In the genomic region with DNA sequence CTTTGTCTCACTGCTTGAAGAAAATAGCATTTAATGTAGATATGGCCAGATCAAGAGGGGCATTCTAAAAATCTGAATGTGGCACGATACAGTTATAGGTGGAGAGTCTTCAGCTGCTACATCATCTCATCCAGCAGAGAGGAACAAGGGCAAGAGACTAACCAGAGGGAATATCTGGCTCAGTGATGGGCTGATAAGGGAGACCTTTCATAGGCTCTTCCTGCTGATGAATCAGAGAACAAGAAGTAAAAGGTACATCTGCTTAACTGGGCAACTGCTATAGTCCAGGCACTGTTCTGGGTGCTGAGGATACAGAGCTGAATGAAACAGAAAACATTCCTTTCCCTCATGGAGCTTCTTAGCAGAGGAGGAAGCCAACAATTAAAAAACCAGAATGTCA, we compare ENCODE assay signal across 21 cellular contexts. TPM values are rescaled to one million over a fixed set of nuclear protein-coding genes. Genes with fewer than 3 reads are reported as not detected.
A peak's percentile ranks its signal among the peaks of the same experiment; 100 is the strongest.
DNase-seq lines count a peak whose midpoint lies in the region; ATAC-seq, FAIRE-seq and TF ChIP-seq lines count a peak whose summit lies in the region.
"Had no signal": no experiment of that assay in that cellular context is flagged by ENCODE, and none has a peak within 500 bp of the region (broad histone marks: within the 10 kb centered on the region; RNA-seq: fewer than 3 reads in every experiment).

No MANE protein-coding gene starts in this region.

- H3K4me3 Mint-ChIP-seq in activated CD8-positive, alpha-beta memory T cell treated with anti-CD3 and anti-CD28 coated beads, Interleukin-2, amount 10 ng/mL, durations not matched to agents 7 days and 5 days, result no peak overlapping the region
- H3K4me3 Mint-ChIP-seq in stimulated activated memory B cell treated with anti-CD40 and anti-IgM and Interleukin-4, amounts not matched to agents 10 μg/mL and 1 μg/mL and 100 μg/mL, for 72 hours, result no peak overlapping the region

- ATAC-seq in activated CD8-positive, alpha-beta memory T cell treated with anti-CD3 and anti-CD28 coated beads, Interleukin-2, amount 10 ng/mL, durations not matched to agents 7 days and 5 days, result no peak
- no peak for ATAC-seq in stimulated activated memory B cell treated with anti-CD40 and anti-IgM and Interleukin-4, amounts not matched to agents 10 μg/mL and 1 μg/mL and 100 μg/mL, for 72 hours
- ATAC-seq in GM21717 (IDR thresholded peaks at IDR 0.05; ENCODE audit: unreplicated experiment) (no peak), GM18520 (IDR thresholded peaks at IDR 0.05; ENCODE audit: unreplicated experiment) (no peak)
- ATAC-seq: right cardiac atrium had no signal

- H3K27me3 Mint-ChIP-seq in activated CD8-positive, alpha-beta memory T cell treated with anti-CD3 and anti-CD28 coated beads, Interleukin-2, amount 10 ng/mL, durations not matched to agents 7 days and 5 days, result no peaks in the 10 kb centered on the region
- no peaks in the 10 kb centered on the region for H3K27me3 Mint-ChIP-seq in stimulated activated memory B cell treated with anti-CD40 and anti-IgM and Interleukin-4, amounts not matched to agents 10 μg/mL and 1 μg/mL and 100 μg/mL, for 72 hours

- peaks cover 89% of the 10 kb centered on the region for H3K4me1 Mint-ChIP-seq in activated CD8-positive, alpha-beta memory T cell treated with anti-CD3 and anti-CD28 coated beads, Interleukin-2, amount 10 ng/mL, durations not matched to agents 7 days and 5 days
- peaks cover 74% of the 10 kb centered on the region for H3K4me1 Mint-ChIP-seq in stimulated activated memory B cell treated with anti-CD40 and anti-IgM and Interleukin-4, amounts not matched to agents 10 μg/mL and 1 μg/mL and 100 μg/mL, for 72 hours

- TF ChIP-seq CTCF in HEK293 (tag by site-specific recombination; IDR thresholded peaks at IDR 0.05) (no peak), bronchial epithelial cell (IDR thresholded peaks at IDR 0.05; ENCODE audit: insufficient read depth, low read length, severe bottlenecking) (no peak)

- H3K36me3 ChIP-seq in HEK293 (ENCODE audit: control insufficient read depth in 2 of 2, insufficient read depth in 1 of 2, low read length in 2 of 2) (no peaks in the 10 kb centered on the region), bronchial epithelial cell (ENCODE audit: control insufficient read depth, insufficient read depth, low read length) (no peaks in the 10 kb centered on the region)
- H3K36me3 ChIP-seq: esophagus squamous epithelium, ovary had no signal

- 0 out of 2 replicates have a peak, but pooled peaks cover 5% of the 10 kb centered on the region for H3K4me1 ChIP-seq in HEK293 (ENCODE audit: control insufficient read depth, insufficient read depth, low read length)

- H3K27ac Mint-ChIP-seq in activated CD8-positive, alpha-beta memory T cell treated with anti-CD3 and anti-CD28 coated beads, Interleukin-2, amount 10 ng/mL, durations not matched to agents 7 days and 5 days, result peak overlapping the region; percentile 77
- peak overlapping the region; percentile 15 for H3K27ac Mint-ChIP-seq in stimulated activated memory B cell treated with anti-CD40 and anti-IgM and Interleukin-4, amounts not matched to agents 10 μg/mL and 1 μg/mL and 100 μg/mL, for 72 hours

- H3K9me3 Mint-ChIP-seq in activated CD8-positive, alpha-beta memory T cell treated with anti-CD3 and anti-CD28 coated beads, Interleukin-2, amount 10 ng/mL, durations not matched to agents 7 days and 5 days (ENCODE audit: low read depth), result no peaks in the 10 kb centered on the region
- H3K9me3 Mint-ChIP-seq in stimulated activated memory B cell treated with anti-CD40 and anti-IgM and Interleukin-4, amounts not matched to agents 10 μg/mL and 1 μg/mL and 100 μg/mL, for 72 hours, result no peaks in the 10 kb centered on the region

- CTCF ChIA-PET in activated CD8-positive, alpha-beta memory T cell treated with anti-CD3 and anti-CD28 coated beads, Interleukin-2, amount 10 ng/mL, durations not matched to agents 7 days and 5 days (lab: Charles Lee), result interaction anchor here (0.9 to 2.7 kb wide), 5 partner anchors 18 to 62 kb away, joined by 3 to 8 read pairs (median 3); no protein-coding TSS in a partner anchor
- CTCF ChIA-PET in HEK293 (lab: Yijun Ruan, JAX), result no interaction called here

- H3K36me3 Mint-ChIP-seq in activated CD8-positive, alpha-beta memory T cell treated with anti-CD3 and anti-CD28 coated beads, Interleukin-2, amount 10 ng/mL, durations not matched to agents 7 days and 5 days, result peaks cover 20% of the 10 kb centered on the region
- H3K36me3 Mint-ChIP-seq in stimulated activated memory B cell treated with anti-CD40 and anti-IgM and Interleukin-4, amounts not matched to agents 10 μg/mL and 1 μg/mL and 100 μg/mL, for 72 hours, result peaks cover 20% of the 10 kb centered on the region

- DNase-seq in activated CD8-positive, alpha-beta memory T cell treated with anti-CD3 and anti-CD28 coated beads, Interleukin-2, amount 10 ng/mL, durations not matched to agents 7 days and 5 days, result no peak
- no peak for DNase-seq in activated CD8-positive, alpha-beta memory T cell treated with anti-CD3 and anti-CD28 coated beads, Interleukin-2, amount 50 U/mL, for 48 hours
- DNase-seq in bronchial epithelial cell (ENCODE audit: low read depth), result no peak
- no peak for DNase-seq in ureter (ENCODE audit: low spot score)
- DNase-seq: activated CD4-positive, alpha-beta T cell treated with anti-CD3 and anti-CD28 coated beads, Interleukin-2, amount 50 U/mL, for 48 hours; activated gamma-delta T cell; effector CD8-positive, alpha-beta T cell; esophagus squamous epithelium; mammary epithelial cell; NCI-H1694; NCI-H2171 treated with DMSO at 0.1 percent for 48 hours; ovary; stimulated activated CD4-positive, alpha-beta T cell treated with anti-CD3 and anti-CD28 coated beads, Interleukin-12 subunit alpha, Interleukin-12 subunit beta, amount 100 ng/mL, for 4 hours had no signal

- POLR2A ChIA-PET in HEK293 (lab: Yijun Ruan, JAX), result no interaction called here

- peak; percentile 32 for FAIRE-seq in bronchial epithelial cell (lab: Jason Lieb, UNC)
- FAIRE-seq: GM12891 had no signal

- H3K27ac ChIP-seq in HEK293 (ENCODE audit: extremely low read depth, low read depth, low read length), result no peak overlapping the region
- H3K27ac ChIP-seq: C4-2B, esophagus squamous epithelium, KMS-11, ovary had no signal

- H3K4me3 ChIP-seq in HEK293 (ENCODE audit: low read depth, low read length) (no peak overlapping the region), bronchial epithelial cell (ENCODE audit: low read depth, low read length) (no peak overlapping the region)
- H3K4me3 ChIP-seq: esophagus squamous epithelium, ovary had no signal

- no peaks in the 10 kb centered on the region for H3K27me3 ChIP-seq in bronchial epithelial cell (ENCODE audit: control insufficient read depth, insufficient read depth, low read length)
- H3K27me3 ChIP-seq: esophagus squamous epithelium, ovary had no signal

- H3K9me3 ChIP-seq in HEK293 (ENCODE audit: control insufficient read depth, insufficient read depth, low read depth, low read length), result no peaks in the 10 kb centered on the region
- H3K9me3 ChIP-seq: esophagus squamous epithelium, ovary had no signal

TF ChIP-seq in HEK293, 187 proteins besides CTCF, POLR2A, EP300 and RAD21:
- TF ChIP-seq KLF1 (tag by site-specific recombination; IDR thresholded peaks at IDR 0.05), result no peak
- TF ChIP-seq ZNF140 (tag by site-specific recombination; IDR thresholded peaks at IDR 0.05), result no peak
- TF ChIP-seq WT1 (tag by site-specific recombination; IDR thresholded peaks at IDR 0.05), result no peak
- 0 out of 2 replicates have a peak, but pooled peaks have one; percentile 11 for TF ChIP-seq ZNF664 (tag by site-specific recombination; IDR thresholded peaks at IDR 0.05)
- TF ChIP-seq HOXD13 (CRISPR knock-in tag; IDR thresholded peaks at IDR 0.05; ENCODE audit: borderline replicate concordance), result no peak

RNA-seq across cellular contexts. Expression of gene PIP4K2A, which starts 37.9 kb away (rescaled TPM):
- 100 to 1,000 TPM; 129 to 136 TPM for total RNA-seq in activated CD8-positive, alpha-beta memory T cell treated with anti-CD3 and anti-CD28 coated beads, Interleukin-2, amount 10 ng/mL, durations not matched to agents 7 days and 5 days
- 17.9 and 24.5 TPM in 2 replicates for total RNA-seq in bronchial epithelial cell
- total RNA-seq in ureter, result 36.9 TPM
